Comparison of ENCODE assay signal across 18 cellular contexts in genomic region chr11:19770277-19770676, GRCh38.
"Had no signal": no experiment of that assay in that cellular context is flagged by ENCODE, and none has a peak within 500 bp of the region (broad histone marks: within the 10 kb centered on the region; RNA-seq: fewer than 3 reads in every experiment).

No MANE protein-coding gene starts in this region.

- H3K9me3 ChIP-seq: esophagus muscularis mucosa, mucosa of descending colon, prostate gland, suprapubic skin had no signal

- H3K4me1 ChIP-seq: prostate gland, suprapubic skin had no signal

- H3K27ac ChIP-seq: esophagus muscularis mucosa, prostate gland, suprapubic skin, WERI-Rb-1 had no signal

- H3K36me3 ChIP-seq: esophagus muscularis mucosa, prostate gland, suprapubic skin, WERI-Rb-1 had no signal

- H3K27me3 ChIP-seq: esophagus muscularis mucosa, suprapubic skin had no signal

- ATAC-seq: activated CD4-positive, alpha-beta T cell treated with anti-CD3 and anti-CD28 coated beads for 36 hours; left lobe of liver; mucosa of descending colon; naive thymus-derived CD8-positive, alpha-beta T cell; sciatic nerve; stimulated activated naive CD8-positive, alpha-beta T cell treated with anti-CD3 and anti-CD28 coated beads, Interleukin-15, Interleukin-2, amounts not matched to agents 100 U/mL and 50 U/mL, for 24 hours had no signal

- H3K4me3 ChIP-seq: esophagus muscularis mucosa, mucosa of descending colon, prostate gland, suprapubic skin had no signal

- FAIRE-seq: bronchial epithelial cell, islet of Langerhans had no signal

- DNase-seq: activated CD4-positive, alpha-beta memory T cell treated with anti-CD3 and anti-CD28 coated beads, Interleukin-2, amount 10 ng/mL, durations not matched to agents 7 days and 5 days; activated CD4-positive, alpha-beta T cell treated with anti-CD3 and anti-CD28 coated beads for 36 hours; activated CD8-positive, alpha-beta memory T cell treated with anti-CD3 and anti-CD28 coated beads, Interleukin-2, amount 50 U/mL, for 4 hours; activated naive CD8-positive, alpha-beta T cell treated with anti-CD3 and anti-CD28 coated beads, Interleukin-2, amount 10 ng/mL, durations not matched to agents 7 days and 5 days; aorta; mucosa of descending colon; naive thymus-derived CD8-positive, alpha-beta T cell; stimulated activated CD4-positive, alpha-beta T cell treated with anti-CD3 and anti-CD28 coated beads, Interleukin-4, amount 100 ng/mL, for 1 hour; stimulated activated CD8-positive, alpha-beta memory T cell treated with anti-CD3 and anti-CD28 coated beads, Interleukin-4, amount 100 ng/mL, for 48 hours; stimulated activated naive CD8-positive, alpha-beta T cell treated with anti-CD3 and anti-CD28 coated beads, Interleukin-15, Interleukin-2, amounts not matched to agents 100 U/mL and 50 U/mL, for 24 hours; WERI-Rb-1 had no signal
